Comparison of ENCODE assay signal across 8 cellular contexts in the genomic region with DNA sequence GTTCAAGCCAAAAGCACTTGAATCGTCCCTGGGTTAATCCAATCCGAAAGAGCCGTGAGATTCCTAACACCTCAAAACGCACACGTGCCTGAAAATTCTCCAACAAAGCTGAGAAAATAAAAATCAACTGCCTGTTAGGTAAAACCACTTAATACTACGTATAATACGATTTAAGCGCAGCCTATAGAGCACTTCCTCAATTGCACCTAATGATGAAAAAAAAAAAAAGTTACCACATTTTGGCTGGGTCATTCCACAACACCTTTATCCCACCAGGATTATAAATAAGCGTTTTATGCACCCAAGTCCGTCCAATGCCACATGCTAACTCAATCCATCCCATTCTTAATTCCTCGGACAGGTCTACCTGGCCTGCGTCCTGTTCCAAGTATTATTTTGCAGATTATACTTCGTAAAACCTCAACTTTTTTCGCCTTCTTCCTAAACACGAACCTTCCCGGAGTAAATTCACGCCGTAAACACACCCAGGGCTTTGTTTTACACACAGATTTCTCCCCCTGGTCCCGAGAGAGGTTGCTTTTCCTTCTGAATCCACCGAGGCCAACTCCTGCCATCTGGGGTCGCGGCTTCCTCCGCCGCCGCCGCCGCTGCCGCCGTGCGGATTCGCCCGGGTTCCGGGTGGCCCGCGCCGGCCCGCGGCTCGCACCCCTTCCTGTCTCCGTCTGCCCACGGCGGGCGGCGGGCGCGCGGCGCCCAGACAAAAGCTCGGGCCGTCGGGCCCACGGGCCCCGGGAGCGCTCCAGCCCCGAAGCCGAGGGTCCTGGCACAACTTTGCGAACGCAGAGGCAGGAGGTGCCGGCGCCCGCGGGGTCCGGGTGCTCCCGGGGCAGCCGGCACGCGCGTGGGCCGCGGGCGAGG.
DNase-seq lines count a peak whose midpoint lies in the region; ATAC-seq and TF ChIP-seq lines count a peak whose summit lies in the region.

No MANE protein-coding gene starts in this region.

- WGBS in body of pancreas, 2 donors, result 12 to 41% methylated on average over 20 to 58 of the region's 71 CpGs
- WGBS in right lobe of liver (ENCODE audit: insufficient coverage, low coverage, low lambda C conversion rate, missing lambda C conversion rate), result 40% methylated on average over 20 of the region's 71 CpGs

- H3K27ac ChIP-seq in body of pancreas, result peak overlapping the region in 1 of 4 donors; percentile 62
- no peak overlapping the region for H3K27ac ChIP-seq in right lobe of liver

- H3K9me3 ChIP-seq in body of pancreas (no peaks in the 10 kb centered on the region), right lobe of liver (no peaks in the 10 kb centered on the region)

- CTCF ChIA-PET in T-cell (lab: Charles Lee), result no interaction called here

- TF ChIP-seq CTCF in AG10803 (conservative IDR thresholded peaks at IDR 0.05; ENCODE audit: low read length) (no peak), body of pancreas (IDR thresholded peaks at IDR 0.05) (no peak), right lobe of liver (IDR thresholded peaks at IDR 0.05) (no peak)

- no peaks in the 10 kb centered on the region for H3K27me3 Mint-ChIP-seq in T-cell

- TF ChIP-seq POLR2A in body of pancreas (IDR thresholded peaks at IDR 0.05) (no peak), right lobe of liver (IDR thresholded peaks at IDR 0.05) (no peak)

- H3K4me1 ChIP-seq in body of pancreas (peaks cover 21% of the 10 kb centered on the region), right lobe of liver (peaks cover 0 to 5% (median 3%) of the 10 kb centered on the region in 4 donors)

- peak; percentile 30 for DNase-seq in AG10803 (ENCODE audit: low read depth)
- DNase-seq in T-cell, result peak in 25 of 34 experiments; percentile 7 to 47 (median 24)
- DNase-seq in body of pancreas, result peak in 2 of 4 donors; percentile 27 to 30
- peak in 2 of 3 donors; percentile 41 to 55 for DNase-seq in right lobe of liver
- DNase-seq in stimulated activated CD8-positive, alpha-beta memory T cell treated with anti-CD3 and anti-CD28 coated beads, Interleukin-4, amount 100 ng/mL, for 48 hours, result peak; percentile 60
- no peak for DNase-seq in GM19240 (ENCODE audit: insufficient read length, low spot score)

- peak; percentile 5 for ATAC-seq in GM19025 (IDR thresholded peaks at IDR 0.05; ENCODE audit: low read depth, unreplicated experiment)
- peak; percentile 18 for ATAC-seq in HG03354 (IDR thresholded peaks at IDR 0.05; ENCODE audit: poor library complexity, severe bottlenecking, unreplicated experiment)
- peak; percentile 0 to 11 (median 2) for ATAC-seq in T-cell (replicated peaks in 1 of 4)
- peak; percentile 6 for ATAC-seq in body of pancreas
- no peak for ATAC-seq in right lobe of liver

- peaks cover 27 to 43% (median 38%) of the 10 kb centered on the region in 3 donors for H3K4me1 Mint-ChIP-seq in T-cell

- POLR2A ChIA-PET in T-cell (lab: Charles Lee), result no interaction called here

- intact Hi-C loops in body of pancreas (cut with DNase I) (no loop called here), right lobe of liver (cut with DNase I) (no loop called here)

- no peaks in the 10 kb centered on the region for H3K36me3 ChIP-seq in body of pancreas (replicated peaks in 1 of 2; ENCODE audit: insufficient read depth in 1 of 2, low read depth in 2 of 2)
- H3K36me3 ChIP-seq in right lobe of liver, result no peaks in the 10 kb centered on the region

- H3K4me3 ChIP-seq in AG10803 (ENCODE audit: low read length), result peak overlapping the region; percentile 69
- no peak overlapping the region for H3K4me3 ChIP-seq in body of pancreas
- H3K4me3 ChIP-seq in right lobe of liver, result peak overlapping the region; percentile 23 to 68 (median 37)

- H3K4me3 Mint-ChIP-seq in T-cell, result peak overlapping the region; percentile 86 to 91 (median 89)

- no peaks in the 10 kb centered on the region for H3K9me3 Mint-ChIP-seq in T-cell

- H3K27me3 ChIP-seq in body of pancreas (no peaks in the 10 kb centered on the region), right lobe of liver (no peaks in the 10 kb centered on the region)

- H3K27ac Mint-ChIP-seq in T-cell, result peak overlapping the region; percentile 90 to 92

- no peaks in the 10 kb centered on the region for H3K36me3 Mint-ChIP-seq in T-cell

Comparison
In these comparisons a context has a peak if more than half of its experiments do, and no peak if none do; other contexts are left out.
1. H3K4me3 ChIP-seq: peak in AG10803 (single experiment) and right lobe of liver (3 of 3); none in body of pancreas (0 of 2).
2. ATAC-seq: peak in GM19025 (single experiment), HG03354 (single experiment), T-cell (4 of 4) and body of pancreas (single experiment); none in right lobe of liver (0 of 4).